24 cellular contexts compared by ENCODE assay signal in genomic region chr3:95655363-95655986, GRCh38.
DNase-seq lines count a peak whose midpoint lies in the region; ATAC-seq, FAIRE-seq and TF ChIP-seq lines count a peak whose summit lies in the region.
"Had no signal": no experiment of that assay in that cellular context is flagged by ENCODE, and none has a peak within 500 bp of the region (broad histone marks: within the 10 kb centered on the region; RNA-seq: fewer than 3 reads in every experiment).

No MANE protein-coding gene starts in this region.

- peak overlapping the region; percentile 80 for H3K4me2 ChIP-seq in A549

- peak; percentile 1 to 68 for DNase-seq in A549 (ENCODE audit: low read depth in 1 of 2, low spot score in 1 of 2)
- peak; percentile 45 for DNase-seq in HT1080 (ENCODE audit: low read depth)
- DNase-seq in epithelial cell of proximal tubule (ENCODE audit: low read depth), result peak; percentile 43
- no peak for DNase-seq in SK-N-DZ (ENCODE audit: low spot score)
- no peak for DNase-seq in immature natural killer cell
- DNase-seq: C1 segment of cervical spinal cord; Caco-2; CD8-positive, alpha-beta T cell; DMS 273 treated with DMSO at 0.1 percent for 48 hours; DMS79 treated with DMSO at 0.1 percent for 48 hours; GF-D8; Kasumi-1; MV-4-11; NCI-H1105; NCI-H1436 treated with DMSO at 0.1 percent for 48 hours; NCI-H187 treated with DMSO at 0.1 percent for 48 hours; NCI-H446; NCI-H524 treated with DMSO at 0.1 percent for 48 hours had no signal

- H3K27me3 Mint-ChIP-seq in immature natural killer cell (ENCODE audit: low read depth in 3 of 3), result peaks cover 0 to 2% (median 0%) of the 10 kb centered on the region in 3 donors

- no peaks in the 10 kb centered on the region for H3K9me3 ChIP-seq in A549
- H3K9me3 ChIP-seq in mesodermal cell (ENCODE audit: control insufficient read depth, low read length), result no peaks in the 10 kb centered on the region
- H3K9me3 ChIP-seq: Caco-2 had no signal

- CTCF ChIA-PET in A549 (lab: Yijun Ruan, JAX), result no interaction called here

- H3K27ac ChIP-seq in A549 (peak overlapping the region; percentile 48 to 55; a peak in 3 of 6 replicates), mesodermal cell (ENCODE audit: low read depth, low read length, severe bottlenecking) (peak overlapping the region; percentile 23)

- no peak for FAIRE-seq in A549 (lab: Jason Lieb, UNC)
- FAIRE-seq: A204.1, GM12891, H1, K562 had no signal

- H3K4me3 ChIP-seq in A549 (peak overlapping the region; percentile 23), epithelial cell of proximal tubule (ENCODE audit: low read depth, low read length) (no peak overlapping the region), mesodermal cell (ENCODE audit: extremely low read depth, insufficient read depth, low read length, poor library complexity, severe bottlenecking) (no peak overlapping the region)
- H3K4me3 ChIP-seq: K562 had no signal

- 16% methylated on average over 12 of the region's 12 CpGs for WGBS in A549 (ENCODE audit: missing lambda C conversion rate)
- WGBS in mesodermal cell (ENCODE audit: insufficient coverage in 2 of 2), 2 experiments, result 93 to 95% methylated on average over 6 to 10 of the region's 12 CpGs

- peaks cover 9 to 18% (median 11%) of the 10 kb centered on the region in 6 donors for H3K9me3 Mint-ChIP-seq in immature natural killer cell

- peak; percentile 80 to 97 for ATAC-seq in A549
- ATAC-seq in HG02588 (IDR thresholded peaks at IDR 0.05; ENCODE audit: unreplicated experiment), result no peak
- ATAC-seq: CD8-positive, alpha-beta T cell; K562 had no signal

- H3K36me3 Mint-ChIP-seq in immature natural killer cell, result no peaks in the 10 kb centered on the region
- H3K36me3 Mint-ChIP-seq: CD8-positive, alpha-beta T cell had no signal

- no peak overlapping the region for H3K4me3 Mint-ChIP-seq in immature natural killer cell
- H3K4me3 Mint-ChIP-seq: CD8-positive, alpha-beta T cell had no signal

- no peak for TF ChIP-seq RAD21 in A549 (conservative IDR thresholded peaks at IDR 0.05 in 1 of 2, IDR thresholded peaks at IDR 0.05 in 1 of 2)

- H3K36me3 ChIP-seq in mesodermal cell (ENCODE audit: control insufficient read depth, insufficient read depth, low read length), result no peaks in the 10 kb centered on the region

- no peak overlapping the region for H3K27ac Mint-ChIP-seq in immature natural killer cell
- H3K27ac Mint-ChIP-seq: CD8-positive, alpha-beta T cell had no signal

- TF ChIP-seq CTCF in A549 (IDR thresholded peaks at IDR 0.05) (no peak), epithelial cell of proximal tubule (conservative IDR thresholded peaks at IDR 0.05; ENCODE audit: low read depth, low read length) (no peak)

- peak in 1 of 2 experiments; percentile 22; a peak in 2 of 5 replicates for TF ChIP-seq EP300 in A549 (IDR thresholded peaks at IDR 0.05)

- H3K4me1 ChIP-seq in A549, result 0 out of 3 replicates have a peak, but pooled peaks cover 12% of the 10 kb centered on the region
- no peaks in the 10 kb centered on the region for H3K4me1 ChIP-seq in mesodermal cell (ENCODE audit: control insufficient read depth, insufficient read depth, low read length, poor library complexity, severe bottlenecking)
- H3K4me1 ChIP-seq: Caco-2 had no signal

- no peaks in the 10 kb centered on the region for H3K4me1 Mint-ChIP-seq in immature natural killer cell

- TF ChIP-seq POLR2A in A549 (IDR thresholded peaks at IDR 0.05; ENCODE audit: low read length), result no peak

- POLR2A ChIA-PET in A549 (lab: Yijun Ruan, JAX), result no interaction called here

TF ChIP-seq in A549, 52 proteins besides CTCF, POLR2A, EP300 and RAD21:
- TF ChIP-seq ESRRA (IDR thresholded peaks at IDR 0.05; ENCODE audit: borderline replicate concordance, low read length) (no peak), RARB (CRISPR knock-in tag; IDR thresholded peaks at IDR 0.05) (no peak), HMGXB4 (CRISPR knock-in tag; IDR thresholded peaks at IDR 0.05; ENCODE audit: borderline replicate concordance) (no peak), HOXB5 (CRISPR knock-in tag; IDR thresholded peaks at IDR 0.05) (no peak), KDM5A (IDR thresholded peaks at IDR 0.05) (no peak), BHLHE40 (IDR thresholded peaks at IDR 0.05; ENCODE audit: low read depth, low read length) (no peak), JUNB (IDR thresholded peaks at IDR 0.05) (0 out of 2 replicates have a peak, but pooled peaks have one; percentile 8), E2F6 (IDR thresholded peaks at IDR 0.05; ENCODE audit: borderline replicate concordance, low read depth) (peak; percentile 39; the same call in 1 of the 2 replicates), ZC3H11A (IDR thresholded peaks at IDR 0.05) (no peak), ATOH8 (CRISPR knock-in tag; IDR thresholded peaks at IDR 0.05; ENCODE audit: low read depth) (no peak), HOXB13 (CRISPR knock-in tag; IDR thresholded peaks at IDR 0.05; ENCODE audit: low read depth) (no peak), MYC (IDR thresholded peaks at IDR 0.05; ENCODE audit: borderline replicate concordance, low read length) (no peak), NR3C1 (IDR thresholded peaks at IDR 0.05) (no peak), JUN (IDR thresholded peaks at IDR 0.05) (peak in 1 of 2 experiments; percentile 54; a peak in 1 of 5 replicates), CHD4 (IDR thresholded peaks at IDR 0.05; ENCODE audit: borderline replicate concordance) (no peak)

Comparison
In these comparisons a context has a peak if more than half of its experiments do, and no peak if none do; other contexts are left out.
1. DNase-seq: peak in A549 (2 of 2), HT1080 (single experiment) and epithelial cell of proximal tubule (single experiment); none in SK-N-DZ (single experiment) and immature natural killer cell (0 of 3).